In the genomic region with DNA sequence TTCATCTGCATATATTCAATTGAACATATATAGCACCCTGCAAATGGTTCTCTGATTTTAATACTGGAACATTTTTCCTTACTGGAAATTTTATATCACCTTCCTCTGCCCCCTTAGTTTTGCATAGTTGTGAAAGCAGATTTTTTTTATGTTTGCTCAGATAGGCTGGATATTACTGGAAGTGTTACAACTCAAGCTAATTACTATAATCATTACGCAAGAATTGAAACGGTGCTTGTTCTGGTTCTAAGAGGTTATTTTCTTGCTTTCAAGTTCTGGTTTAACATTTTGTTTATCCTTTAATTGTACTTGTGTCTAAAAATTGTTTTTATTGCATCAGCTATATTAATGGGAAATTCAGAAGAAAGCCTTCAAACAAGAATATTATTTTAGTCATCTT, we compare ENCODE assay signal across 28 cellular contexts.
"Had no signal": no experiment of that assay in that cellular context is flagged by ENCODE, and none has a peak within 500 bp of the region (broad histone marks: within the 10 kb centered on the region; RNA-seq: fewer than 3 reads in every experiment).

No MANE protein-coding gene starts in this region.

- H3K4me1 ChIP-seq: adrenal gland, body of pancreas, esophagus squamous epithelium, gastroesophageal sphincter had no signal

- ATAC-seq: activated CD4-positive, alpha-beta T cell treated with anti-CD3 and anti-CD28 coated beads for 36 hours; activated naive CD8-positive, alpha-beta T cell treated with anti-CD3 and anti-CD28 coated beads, Interleukin-2, amount 50 U/mL, for 24 hours; body of pancreas; effector memory CD8-positive, alpha-beta T cell; gastroesophageal sphincter had no signal

- FAIRE-seq: colon, endothelial cell of umbilical vein had no signal

- H3K4me3 ChIP-seq: adrenal gland, body of pancreas, esophagus squamous epithelium, gastroesophageal sphincter had no signal

- H3K9me3 ChIP-seq: adrenal gland, body of pancreas, esophagus squamous epithelium, gastroesophageal sphincter had no signal

- H3K27ac ChIP-seq: adrenal gland, body of pancreas, epithelial cell of prostate, esophagus squamous epithelium, gastroesophageal sphincter had no signal

- DNase-seq: activated CD4-positive, alpha-beta memory T cell treated with anti-CD3 and anti-CD28 coated beads, Interleukin-2, amount 10 ng/mL, durations not matched to agents 7 days and 5 days; activated CD4-positive, alpha-beta T cell treated with anti-CD3 and anti-CD28 coated beads for 36 hours; activated CD4-positive, alpha-beta T cell treated with anti-CD3 and anti-CD28 coated beads, Interleukin-2, amount 10 ng/mL, durations not matched to agents 7 days and 5 days; activated CD4-positive, alpha-beta T cell treated with anti-CD3 and anti-CD28 coated beads, Interleukin-2, amount 50 U/mL, for 4 hours; activated CD4-positive, CD25-positive, alpha-beta regulatory T cell; activated CD4-positive, CD25-positive, alpha-beta regulatory T cell treated with anti-CD3 and anti-CD28 coated beads, Interleukin-2, amount 50 U/mL, for 72 hours; activated effector memory CD4-positive, alpha-beta T cell treated with anti-CD3 and anti-CD28 coated beads, Interleukin-2, amount 50 U/mL, for 16 hours; activated naive CD4-positive, alpha-beta T cell treated with anti-CD3 and anti-CD28 coated beads for 36 hours; activated naive CD8-positive, alpha-beta T cell treated with anti-CD3 and anti-CD28 coated beads for 36 hours; activated naive CD8-positive, alpha-beta T cell treated with anti-CD3 and anti-CD28 coated beads, Interleukin-2, amount 50 U/mL, for 24 hours; activated T-cell treated with anti-CD3 and anti-CD28 coated beads, Interleukin-2, amount 50 U/mL, for 1 hour; activated T-cell treated with anti-CD3 and anti-CD28 coated beads, Interleukin-2, amount 50 U/mL, for 48 hours; adrenal gland; amygdala; aorta; body of pancreas; caudate nucleus; cortex of kidney; dermis blood vessel endothelial cell; effector CD4-positive, alpha-beta T cell; effector memory CD8-positive, alpha-beta T cell; esophagus squamous epithelium; foreskin melanocyte; T-helper 2 cell had no signal

- H3K36me3 ChIP-seq: adrenal gland, esophagus squamous epithelium, gastroesophageal sphincter had no signal

- H3K27me3 ChIP-seq: body of pancreas, esophagus squamous epithelium had no signal
